1 cellular context compared by ENCODE assay signal in the genomic region with DNA sequence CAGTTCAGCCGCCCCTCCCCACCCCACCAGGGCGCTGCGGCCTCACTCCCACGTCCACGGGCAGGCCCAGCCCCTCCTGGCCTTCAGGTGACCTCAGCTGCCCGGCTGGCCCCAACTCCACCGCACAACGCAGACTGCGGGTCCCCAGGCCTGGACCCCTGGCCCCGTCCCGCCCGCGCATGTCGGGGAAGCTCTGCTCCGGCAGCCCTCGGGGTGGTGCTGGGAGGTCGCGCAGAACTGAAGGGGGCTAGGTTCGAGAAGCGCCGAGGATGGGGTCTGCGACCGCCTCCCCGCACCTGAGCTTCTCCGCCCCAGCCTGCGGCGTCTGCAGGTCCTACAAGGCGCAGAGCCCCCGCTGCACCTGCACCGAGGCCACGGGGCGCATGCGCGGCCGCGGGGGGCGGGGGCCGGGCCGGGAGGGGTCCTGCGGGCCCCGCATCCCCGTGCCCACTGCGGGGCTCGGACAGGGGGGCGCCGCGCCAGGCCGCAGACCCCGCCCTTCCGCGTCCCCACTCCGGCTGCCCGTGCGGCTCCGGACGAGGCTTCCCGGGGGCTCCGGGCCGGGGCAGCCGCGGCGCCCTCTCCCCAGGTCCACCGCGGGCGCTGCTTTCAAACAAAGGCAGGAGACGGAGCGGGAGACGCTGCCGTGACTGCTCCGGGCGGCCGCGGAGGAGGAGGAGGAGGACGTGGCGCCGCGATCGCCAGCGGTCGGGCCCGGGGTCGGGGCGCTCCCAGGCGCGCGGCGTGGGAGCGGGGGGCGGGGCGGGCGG.
TF ChIP-seq lines count a peak whose summit lies in the region.

No MANE protein-coding gene starts in this region.

TF ChIP-seq in HepG2, 621 proteins besides CTCF, POLR2A, EP300 and RAD21 (continued from another document):
- TF ChIP-seq ZNF343 (CRISPR knock-in tag; IDR thresholded peaks at IDR 0.05) = no peak
- TF ChIP-seq, protein P1, sequence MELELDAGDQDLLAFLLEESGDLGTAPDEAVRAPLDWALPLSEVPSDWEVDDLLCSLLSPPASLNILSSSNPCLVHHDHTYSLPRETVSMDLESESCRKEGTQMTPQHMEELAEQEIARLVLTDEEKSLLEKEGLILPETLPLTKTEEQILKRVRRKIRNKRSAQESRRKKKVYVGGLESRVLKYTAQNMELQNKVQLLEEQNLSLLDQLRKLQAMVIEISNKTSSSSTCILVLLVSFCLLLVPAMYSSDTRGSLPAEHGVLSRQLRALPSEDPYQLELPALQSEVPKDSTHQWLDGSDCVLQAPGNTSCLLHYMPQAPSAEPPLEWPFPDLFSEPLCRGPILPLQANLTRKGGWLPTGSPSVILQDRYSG (CRISPR knock-in tag; IDR thresholded peaks at IDR 0.05) = no peak
- TF ChIP-seq HMGXB4 (CRISPR knock-in tag; IDR thresholded peaks at IDR 0.05; ENCODE audit: borderline replicate concordance in 1 of 2, low read depth in 1 of 2) = no peak
- TF ChIP-seq, protein P2, sequence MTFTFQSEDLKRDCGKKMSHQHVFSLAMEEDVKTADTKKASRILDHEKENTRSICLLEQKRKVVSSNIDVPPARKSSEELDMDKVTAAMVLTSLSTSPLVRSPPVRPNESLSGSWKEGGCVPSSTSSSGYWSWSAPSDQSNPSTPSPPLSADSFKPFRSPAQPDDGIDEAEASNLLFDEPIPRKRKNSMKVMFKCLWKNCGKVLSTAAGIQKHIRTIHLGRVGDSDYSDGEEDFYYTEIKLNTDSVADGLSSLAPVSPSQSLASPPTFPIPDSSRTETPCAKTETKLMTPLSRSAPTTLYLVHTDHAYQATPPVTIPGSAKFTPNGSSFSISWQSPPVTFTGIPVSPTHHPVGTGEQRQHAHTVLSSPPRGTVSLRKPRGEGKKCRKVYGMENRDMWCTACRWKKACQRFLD (CRISPR knock-in tag; IDR thresholded peaks at IDR 0.05; ENCODE audit: borderline replicate concordance) = no peak
- TF ChIP-seq ZNF761 (CRISPR knock-in tag; conservative IDR thresholded peaks at IDR 0.05) = no peak
- no peak for TF ChIP-seq SMARCC2 (IDR thresholded peaks at IDR 0.05)
- no peak for TF ChIP-seq KLF16 (CRISPR knock-in tag; IDR thresholded peaks at IDR 0.05)
- TF ChIP-seq ZNF616 (CRISPR knock-in tag; IDR thresholded peaks at IDR 0.05; ENCODE audit: low read depth) = no peak
